Comparison of ENCODE assay signal across 12 cellular contexts in genomic region chr6:157203312-157203744, GRCh38.
A peak's percentile ranks its signal among the peaks of the same experiment; 100 is the strongest.
DNase-seq lines count a peak whose midpoint lies in the region; ATAC-seq and TF ChIP-seq lines count a peak whose summit lies in the region.
"Had no signal": no experiment of that assay in that cellular context is flagged by ENCODE, and none has a peak within 500 bp of the region (broad histone marks: within the 10 kb centered on the region; RNA-seq: fewer than 3 reads in every experiment).

No MANE protein-coding gene starts in this region.

- no peak overlapping the region for H3K9ac ChIP-seq in PC-3 (ENCODE audit: low read length)

- H4K20me1 ChIP-seq in PC-3 (ENCODE audit: low read length), result no peaks in the 10 kb centered on the region

- H3K27me3 ChIP-seq in thyroid gland (no peaks in the 10 kb centered on the region), PC-3 (ENCODE audit: low read length) (no peaks in the 10 kb centered on the region), left ventricle myocardium inferior (ENCODE audit: low read depth) (no peaks in the 10 kb centered on the region)

- H3K4me1 ChIP-seq in thyroid gland (peaks cover 0 to 7% of the 10 kb centered on the region in 2 donors), PC-3 (ENCODE audit: insufficient read depth, low read length) (no peaks in the 10 kb centered on the region), left ventricle myocardium inferior (peaks cover 11% of the 10 kb centered on the region)
- H3K4me1 ChIP-seq: A549 had no signal

- H3K36me3 ChIP-seq in thyroid gland (peaks cover 38 to 45% of the 10 kb centered on the region in 2 donors), PC-3 (ENCODE audit: low read depth, low read length) (peaks cover 4% of the 10 kb centered on the region; the same call in 1 of the 2 replicates), left ventricle myocardium inferior (peaks cover 74% of the 10 kb centered on the region)

- no peaks in the 10 kb centered on the region for H3F3A ChIP-seq in PC-3 (ENCODE audit: low read length, unreplicated experiment)

- no peak for TF ChIP-seq CTCF in thyroid gland (IDR thresholded peaks at IDR 0.05)
- no peak for TF ChIP-seq CTCF in PC-3 (conservative IDR thresholded peaks at IDR 0.05; ENCODE audit: low read depth, low read length)
- TF ChIP-seq CTCF in left ventricle myocardium inferior (IDR thresholded peaks at IDR 0.05; ENCODE audit: borderline replicate concordance), result no peak

- H3K4me3 ChIP-seq in thyroid gland (replicated peaks in 1 of 3) (no peak overlapping the region), PC-3 (ENCODE audit: low read length) (no peak overlapping the region), left ventricle myocardium inferior (no peak overlapping the region)
- H3K4me3 ChIP-seq: A549 had no signal

- CTCF ChIA-PET in PC-3 (lab: Charles Lee), result no interaction called here

- intact Hi-C loops in thyroid gland (cut with DNase I), result no loop called here
- intact Hi-C loops in PC-3 (cut with micrococcal nuclease), result no loop called here
- intact Hi-C loops in left ventricle myocardium inferior (cut with micrococcal nuclease), result no loop called here

- peak; percentile 97 for ATAC-seq in HG02852 (IDR thresholded peaks at IDR 0.05; ENCODE audit: unreplicated experiment)
- no peak for ATAC-seq in PC-3
- ATAC-seq: A549, left cardiac atrium, Panc1 had no signal

- H3K27ac ChIP-seq in thyroid gland (no peak overlapping the region), PC-3 (ENCODE audit: low read length) (no peak overlapping the region), left ventricle myocardium inferior (replicated peaks) (no peak overlapping the region)
- H3K27ac ChIP-seq: A549 had no signal

- H3K4me2 ChIP-seq in PC-3 (ENCODE audit: low read length), result no peak overlapping the region
- H3K4me2 ChIP-seq: A549 had no signal

- no peak for TF ChIP-seq POLR2A in thyroid gland (IDR thresholded peaks at IDR 0.05)

- H3K9me3 ChIP-seq in thyroid gland (no peaks in the 10 kb centered on the region), PC-3 (ENCODE audit: low read length) (no peaks in the 10 kb centered on the region), left ventricle myocardium inferior (replicated peaks) (no peaks in the 10 kb centered on the region)
- H3K9me3 ChIP-seq: A549 had no signal

- BruUV-seq in PC-3 (replicated peaks; lab: Mats Ljungman, UMichigan), result no TSS peak

- POLR2A ChIA-PET in PC-3 (lab: Charles Lee; ENCODE audit: unreplicated experiment), result no interaction called here

- H3K9me2 ChIP-seq in PC-3 (replicated peaks; ENCODE audit: low read length), result no peaks in the 10 kb centered on the region

- no peak overlapping the region for H2AFZ ChIP-seq in PC-3 (ENCODE audit: low read length)

- H3K79me2 ChIP-seq in PC-3 (ENCODE audit: low read length), result no peaks in the 10 kb centered on the region

- 60 to 63% methylated on average over 11 of the region's 11 CpGs for WGBS in thyroid gland, 2 donors

- DNase-seq in NCI-H1092 treated with DMSO at 0.1 percent for 48 hours (lab: John Stamatoyannopoulos, UW), result peak; percentile 49
- no peak for DNase-seq in NCI-H1092 (lab: John Stamatoyannopoulos, UW)
- DNase-seq in NCI-H187 (lab: John Stamatoyannopoulos, UW), result peak; percentile 88 to 91
- DNase-seq in thyroid gland, result peak; percentile 51 to 56
- no peak for DNase-seq in middle frontal gyrus (ENCODE audit: extremely low spot score, low spot score)
- DNase-seq in PC-3, result no peak
- DNase-seq in left ventricle myocardium inferior, result no peak
- DNase-seq: activated CD4-positive, alpha-beta T cell treated with anti-CD3 and anti-CD28 coated beads for 1 hour; left cardiac atrium had no signal

Comparison
In these comparisons a context has a peak if more than half of its experiments do, and no peak if none do; other contexts are left out.
1. DNase-seq: peak in NCI-H1092 treated with DMSO at 0.1 percent for 48 hours (single experiment), NCI-H187 (2 of 2) and thyroid gland (2 of 2); none in NCI-H1092 (single experiment), middle frontal gyrus (single experiment), PC-3 (single experiment) and left ventricle myocardium inferior (single experiment).